Comparison of ENCODE assay signal across 9 cellular contexts in genomic region chr5:154087260-154087659, GRCh38. TPM values are rescaled to one million over a fixed set of nuclear protein-coding genes. Genes with fewer than 3 reads are reported as not detected.
DNase-seq lines count a peak whose midpoint lies in the region; ATAC-seq and TF ChIP-seq lines count a peak whose summit lies in the region.
"Had no signal": no experiment of that assay in that cellular context is flagged by ENCODE, and none has a peak within 500 bp of the region (broad histone marks: within the 10 kb centered on the region; RNA-seq: fewer than 3 reads in every experiment).

No MANE protein-coding gene starts in this region.

- H3K9me3 Mint-ChIP-seq in activated naive CD8-positive, alpha-beta T cell treated with anti-CD3 and anti-CD28 coated beads for 36 hours, result no peaks in the 10 kb centered on the region
- no peaks in the 10 kb centered on the region for H3K9me3 Mint-ChIP-seq in activated CD4-positive, alpha-beta memory T cell treated with anti-CD3 and anti-CD28 coated beads for 36 hours

- ATAC-seq in left ventricle myocardium superior (peak; percentile 49), Right ventricle myocardium inferior (no peak)

- no peaks in the 10 kb centered on the region for H3K36me3 Mint-ChIP-seq in activated naive CD8-positive, alpha-beta T cell treated with anti-CD3 and anti-CD28 coated beads for 36 hours
- H3K36me3 Mint-ChIP-seq in activated CD4-positive, alpha-beta memory T cell treated with anti-CD3 and anti-CD28 coated beads for 36 hours, result no peaks in the 10 kb centered on the region

- no peaks in the 10 kb centered on the region for H3K27me3 Mint-ChIP-seq in activated naive CD8-positive, alpha-beta T cell treated with anti-CD3 and anti-CD28 coated beads for 36 hours
- peaks cover 5% of the 10 kb centered on the region for H3K27me3 Mint-ChIP-seq in activated CD4-positive, alpha-beta memory T cell treated with anti-CD3 and anti-CD28 coated beads for 36 hours

- H3K4me1 Mint-ChIP-seq in activated naive CD8-positive, alpha-beta T cell treated with anti-CD3 and anti-CD28 coated beads for 36 hours, result peaks cover 4% of the 10 kb centered on the region
- no peaks in the 10 kb centered on the region for H3K4me1 Mint-ChIP-seq in activated CD4-positive, alpha-beta memory T cell treated with anti-CD3 and anti-CD28 coated beads for 36 hours (ENCODE audit: low read depth)

- H3K27ac Mint-ChIP-seq in activated naive CD8-positive, alpha-beta T cell treated with anti-CD3 and anti-CD28 coated beads for 36 hours, result no peak overlapping the region
- H3K27ac Mint-ChIP-seq in activated CD4-positive, alpha-beta memory T cell treated with anti-CD3 and anti-CD28 coated beads for 36 hours, result no peak overlapping the region

- no peak overlapping the region for H3K4me3 ChIP-seq in foreskin fibroblast (ENCODE audit: low read depth in 1 of 2, low read length in 2 of 2)
- H3K4me3 ChIP-seq: upper lobe of left lung had no signal

- intact Hi-C loops in left ventricle myocardium superior (cut with micrococcal nuclease) (no loop called here), Right ventricle myocardium inferior (cut with DNase I) (no loop called here)
- intact Hi-C loops in activated CD4-positive, alpha-beta memory T cell treated with anti-CD3 and anti-CD28 coated beads for 36 hours (cut with micrococcal nuclease), result no loop called here

- TF ChIP-seq CTCF in foreskin fibroblast (IDR thresholded peaks at IDR 0.05; ENCODE audit: low read depth, low read length), result no peak

- POLR2A ChIA-PET in activated CD4-positive, alpha-beta memory T cell treated with anti-CD3 and anti-CD28 coated beads for 36 hours (lab: Charles Lee), result no interaction called here

- CTCF ChIA-PET in activated CD4-positive, alpha-beta memory T cell treated with anti-CD3 and anti-CD28 coated beads for 36 hours (lab: Charles Lee), result interaction anchor here (1.2 to 1.6 kb wide), 3 partner anchors 14 to 102 kb away, joined by 3 to 4 read pairs (median 4); no protein-coding TSS in a partner anchor

- DNase-seq in left ventricle myocardium superior, result no peak
- DNase-seq in Right ventricle myocardium inferior (ENCODE audit: missing footprints), result no peak
- DNase-seq in NCI-H2171 treated with DMSO at 0.1 percent for 48 hours (lab: John Stamatoyannopoulos, UW), result peak; percentile 49
- DNase-seq in fibroblast of gingiva (ENCODE audit: low read depth), result peak; percentile 33
- no peak for DNase-seq in SW480 (ENCODE audit: low spot score)
- DNase-seq in activated naive CD8-positive, alpha-beta T cell treated with anti-CD3 and anti-CD28 coated beads for 36 hours, result no peak
- DNase-seq in activated CD4-positive, alpha-beta memory T cell treated with anti-CD3 and anti-CD28 coated beads for 36 hours, result no peak
- no peak for DNase-seq in foreskin fibroblast
- DNase-seq: upper lobe of left lung had no signal

- no peak overlapping the region for H3K4me3 Mint-ChIP-seq in activated naive CD8-positive, alpha-beta T cell treated with anti-CD3 and anti-CD28 coated beads for 36 hours
- no peak overlapping the region for H3K4me3 Mint-ChIP-seq in activated CD4-positive, alpha-beta memory T cell treated with anti-CD3 and anti-CD28 coated beads for 36 hours

RNA-seq across cellular contexts. Expression of gene MFAP3, which starts 48.5 kb away (rescaled TPM):
- 26.7 TPM for total RNA-seq in left ventricle myocardium superior
- 25.8 TPM for total RNA-seq in Right ventricle myocardium inferior
- 10 to 100 TPM; 14.1 to 17.2 TPM for total RNA-seq in activated naive CD8-positive, alpha-beta T cell treated with anti-CD3 and anti-CD28 coated beads for 36 hours
- 10 to 100 TPM; 10.0 to 11.1 TPM for total RNA-seq in activated CD4-positive, alpha-beta memory T cell treated with anti-CD3 and anti-CD28 coated beads for 36 hours

RNA-seq across cellular contexts. Expression of gene FAM114A2, which starts 48.5 kb away (rescaled TPM):
- 36.3 TPM for total RNA-seq in left ventricle myocardium superior
- 34.9 TPM for total RNA-seq in Right ventricle myocardium inferior
- 10 to 100 TPM; 24.8 to 28.9 TPM for total RNA-seq in activated naive CD8-positive, alpha-beta T cell treated with anti-CD3 and anti-CD28 coated beads for 36 hours
- total RNA-seq in activated CD4-positive, alpha-beta memory T cell treated with anti-CD3 and anti-CD28 coated beads for 36 hours, result 10 to 100 TPM; 27.4 to 27.8 TPM

Comparison
In these comparisons a context has a peak if more than half of its experiments do, and no peak if none do; other contexts are left out.
1. DNase-seq: peak in NCI-H2171 treated with DMSO at 0.1 percent for 48 hours (single experiment) and fibroblast of gingiva (single experiment); none in left ventricle myocardium superior (single experiment), Right ventricle myocardium inferior (single experiment), SW480 (single experiment), activated naive CD8-positive, alpha-beta T cell treated with anti-CD3 and anti-CD28 coated beads for 36 hours (single experiment), activated CD4-positive, alpha-beta memory T cell treated with anti-CD3 and anti-CD28 coated beads for 36 hours (single experiment) and foreskin fibroblast (0 of 2).